ENCODE assay signal across 2 cellular contexts in the genomic region with DNA sequence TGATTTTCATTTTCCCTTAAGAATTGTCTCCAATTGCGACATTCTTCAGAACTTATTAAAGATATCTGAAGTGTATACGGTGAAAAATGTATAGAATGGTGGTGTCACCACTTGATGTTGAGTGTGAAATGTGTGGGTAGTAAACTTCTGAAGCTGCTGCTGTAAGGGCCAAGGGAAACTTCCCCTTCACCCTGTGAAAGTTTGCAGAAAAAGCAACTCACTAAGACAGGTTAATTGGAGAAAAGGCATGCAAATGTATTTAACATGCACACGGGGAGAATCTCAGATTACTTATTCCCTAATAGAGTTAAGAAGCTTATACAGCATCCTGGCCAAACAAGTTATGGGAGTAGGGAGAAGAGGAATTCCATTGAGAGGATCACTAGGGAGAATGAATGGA.
TF ChIP-seq lines count a peak whose summit lies in the region.

No MANE protein-coding gene starts in this region.

TF ChIP-seq in IMR-90, 13 proteins besides CTCF, POLR2A, EP300 and RAD21:
- TF ChIP-seq RFX5 (IDR thresholded peaks at IDR 0.05; ENCODE audit: low read depth, low read length) (no peak), FOS (IDR thresholded peaks at IDR 0.05; ENCODE audit: low read depth, low read length) (no peak), CEBPB (IDR thresholded peaks at IDR 0.05; ENCODE audit: low read depth, low read length) (peak; percentile 34; the same call in 1 of the 2 replicates)

TF ChIP-seq in GM12878, 131 proteins besides CTCF, POLR2A, EP300 and RAD21:
- TF ChIP-seq MLLT1 (IDR thresholded peaks at IDR 0.05), result peak; percentile 8; the same call in 1 of the 2 replicates
- TF ChIP-seq IKZF2 (IDR thresholded peaks at IDR 0.05), result no peak; a peak in 1 of 4 replicates
- peak; percentile 55; the same call in 1 of the 2 replicates for TF ChIP-seq MTA2 (IDR thresholded peaks at IDR 0.05; ENCODE audit: low read depth)
- peak; percentile 64; the same call in 1 of the 2 replicates for TF ChIP-seq RELB (IDR thresholded peaks at IDR 0.05; ENCODE audit: low read depth)
- 0 out of 2 replicates have a peak, but pooled peaks have one; percentile 24 for TF ChIP-seq IKZF1 (conservative IDR thresholded peaks at IDR 0.05)
